In the genomic region with DNA sequence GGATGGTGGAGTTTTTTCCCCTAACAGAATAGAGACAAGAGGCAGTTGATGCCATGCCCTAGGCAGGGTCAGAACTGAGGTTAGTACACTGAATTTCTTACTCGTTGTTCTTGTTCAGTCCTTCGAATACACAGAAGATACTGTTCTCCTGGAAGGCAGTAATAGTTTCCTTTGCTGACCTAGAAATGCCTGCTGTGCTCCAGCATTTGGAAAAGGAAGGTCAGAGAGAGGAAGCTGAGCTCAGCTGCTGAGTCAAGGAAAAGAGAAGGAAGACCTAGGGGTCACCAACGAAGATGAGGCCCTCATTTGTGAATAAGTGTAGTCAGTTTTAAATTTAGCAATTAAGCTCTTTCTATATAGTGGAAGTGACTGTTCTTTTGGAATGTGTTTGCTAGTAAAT, we compare ENCODE assay signal across 9 cellular contexts.
DNase-seq lines count a peak whose midpoint lies in the region; ATAC-seq and TF ChIP-seq lines count a peak whose summit lies in the region.
"Had no signal": no experiment of that assay in that cellular context is flagged by ENCODE, and none has a peak within 500 bp of the region (broad histone marks: within the 10 kb centered on the region; RNA-seq: fewer than 3 reads in every experiment).

No MANE protein-coding gene starts in this region.

- TF ChIP-seq CTCF in AG04450 (IDR thresholded peaks at IDR 0.05; ENCODE audit: low read depth, low read length) = no peak
- TF ChIP-seq CTCF in fibroblast of pulmonary artery (IDR thresholded peaks at IDR 0.05; ENCODE audit: low read length, missing control alignments) = no peak
- no peak for TF ChIP-seq CTCF in osteoblast (IDR thresholded peaks at IDR 0.05; ENCODE audit: extremely low read depth, low read depth, low read length)
- no peak for TF ChIP-seq CTCF in BE2C (IDR thresholded peaks at IDR 0.05; ENCODE audit: low read depth, low read length)

- H3K4me1 ChIP-seq in osteoblast (ENCODE audit: insufficient read depth, low read length) = peaks cover 50% of the 10 kb centered on the region
- peaks cover 7% of the 10 kb centered on the region for H3K4me1 ChIP-seq in BE2C

- H2AFZ ChIP-seq in osteoblast (ENCODE audit: low read length) = no peak overlapping the region

- POLR2A ChIA-PET in AG04450 (lab: Yijun Ruan, JAX) = interaction anchor here (0.7 to 1.0 kb wide), 2 partner anchors 9 to 141 kb away, joined by 3 to 4 read pairs; no protein-coding TSS in a partner anchor

- CTCF ChIA-PET in AG04450 (lab: Charles Lee) = interaction anchor here (1.0 to 2.3 kb wide), 5 partner anchors 10 to 324 kb away, joined by 3 to 17 read pairs (median 7); no protein-coding TSS in a partner anchor

- peak overlapping the region; percentile 72 for H3K4me2 ChIP-seq in osteoblast (ENCODE audit: insufficient read depth, low read length)

- peak overlapping the region; percentile 93 for H3K27ac ChIP-seq in AG04450 (ENCODE audit: low read depth, low read length)
- peak overlapping the region; percentile 93 for H3K27ac ChIP-seq in SK-N-MC
- peak overlapping the region; percentile 99 for H3K27ac ChIP-seq in osteoblast (ENCODE audit: low read depth, low read length)

- ATAC-seq in GM18505 (IDR thresholded peaks at IDR 0.05; ENCODE audit: unreplicated experiment) = no peak
- ATAC-seq in HG02798 (IDR thresholded peaks at IDR 0.05; ENCODE audit: poor library complexity, unreplicated experiment) = no peak

- H3K27me3 ChIP-seq in AG04450 (ENCODE audit: control insufficient read depth, insufficient read depth, low read length) (no peaks in the 10 kb centered on the region), osteoblast (ENCODE audit: insufficient read depth, low read length) (no peaks in the 10 kb centered on the region), BE2C (no peaks in the 10 kb centered on the region)

- peak overlapping the region; percentile 27 for H3K9ac ChIP-seq in SK-N-MC (ENCODE audit: insufficient read length)

- H3K4me3 ChIP-seq in AG04450 (ENCODE audit: low read depth, low read length) = no peak overlapping the region
- H3K4me3 ChIP-seq in SK-N-MC = peak overlapping the region; percentile 72
- no peak overlapping the region for H3K4me3 ChIP-seq in fibroblast of pulmonary artery (replicated peaks; ENCODE audit: low read depth, low read length)
- H3K4me3 ChIP-seq in osteoblast (ENCODE audit: insufficient read depth, low read length) = peak overlapping the region; percentile 30
- no peak overlapping the region for H3K4me3 ChIP-seq in BE2C (ENCODE audit: low read depth, low read length)

- no peak for TF ChIP-seq POLR2A in GM18505 (IDR thresholded peaks at IDR 0.05; ENCODE audit: borderline replicate concordance, extremely low read depth, insufficient read depth, insufficient read length)

- H3K36me3 ChIP-seq in SK-N-MC (ENCODE audit: insufficient read depth, low read length) = no peaks in the 10 kb centered on the region
- H3K36me3 ChIP-seq in osteoblast (ENCODE audit: insufficient read depth, low read length) = no peaks in the 10 kb centered on the region
- no peaks in the 10 kb centered on the region for H3K36me3 ChIP-seq in BE2C

- H3K79me2 ChIP-seq in osteoblast (ENCODE audit: insufficient read depth, low read length) = peaks cover 39% of the 10 kb centered on the region

- H3K9me3 ChIP-seq in AG04450 (ENCODE audit: control insufficient read depth, insufficient read depth, low read length) (no peaks in the 10 kb centered on the region), SK-N-MC (ENCODE audit: low read depth, low read length) (no peaks in the 10 kb centered on the region), osteoblast (ENCODE audit: low read depth, low read length) (no peaks in the 10 kb centered on the region), BE2C (no peaks in the 10 kb centered on the region)

- no peaks in the 10 kb centered on the region for H4K20me1 ChIP-seq in osteoblast (ENCODE audit: insufficient read depth, low read length)

- DNase-seq in AG04450 (ENCODE audit: low read depth, low spot score) = no peak
- DNase-seq in SK-N-MC (ENCODE audit: low read depth, low spot score) = no peak
- DNase-seq in fibroblast of pulmonary artery (ENCODE audit: low read depth) = peak; percentile 63
- DNase-seq in osteoblast (ENCODE audit: insufficient read length, low spot score, missing footprints) = peak; percentile 55
- no peak for DNase-seq in BE2C
- DNase-seq in SHP77 treated with DMSO at 0.1 percent for 48 hours (lab: John Stamatoyannopoulos, UW) = no peak
- DNase-seq: activated naive CD8-positive, alpha-beta T cell treated with anti-CD3 and anti-CD28 coated beads, Interleukin-2, amount 10 ng/mL, durations not matched to agents 7 days and 5 days had no signal

Comparison
In these comparisons a context has a peak if more than half of its experiments do, and no peak if none do; other contexts are left out.
1. DNase-seq: peak in fibroblast of pulmonary artery (single experiment) and osteoblast (single experiment); none in AG04450 (single experiment), SK-N-MC (single experiment), BE2C (single experiment) and SHP77 treated with DMSO at 0.1 percent for 48 hours (single experiment).
2. H3K4me3 ChIP-seq: peak in SK-N-MC (single experiment) and osteoblast (single experiment); none in AG04450 (single experiment), fibroblast of pulmonary artery (single experiment) and BE2C (single experiment).
3. Peak in every context shown above with its lines, with median percentiles within 50 percentile points of each other: H3K27ac ChIP-seq.